9 cellular contexts compared by ENCODE assay signal in the genomic region with DNA sequence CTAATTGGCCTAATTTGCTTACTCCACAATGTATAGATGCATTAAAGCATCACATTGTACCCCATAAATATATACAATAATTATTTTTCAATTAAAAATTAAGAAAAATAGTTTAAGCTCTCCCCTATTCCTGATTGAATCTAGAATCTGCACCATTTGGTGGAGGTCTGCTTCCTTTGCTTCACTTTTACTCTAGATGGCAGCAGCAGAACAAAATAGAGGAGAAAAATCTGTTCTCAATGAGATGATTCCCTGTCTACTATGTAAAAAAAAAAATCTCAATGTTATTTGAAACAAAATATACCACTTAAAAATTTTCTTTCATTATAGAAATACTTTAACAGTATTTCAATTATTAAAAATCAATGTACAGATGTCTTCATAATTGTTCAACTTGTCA.
DNase-seq lines count a peak whose midpoint lies in the region; ATAC-seq, FAIRE-seq and TF ChIP-seq lines count a peak whose summit lies in the region.
"Had no signal": no experiment of that assay in that cellular context is flagged by ENCODE, and none has a peak within 500 bp of the region (broad histone marks: within the 10 kb centered on the region; RNA-seq: fewer than 3 reads in every experiment).

No MANE protein-coding gene starts in this region.

- TF ChIP-seq CTCF in Calu3 (IDR thresholded peaks at IDR 0.05; ENCODE audit: unreplicated experiment) (peak; percentile 59), keratinocyte (optimal IDR thresholded peaks at IDR 0.05 in 1 of 3, IDR thresholded peaks at IDR 0.05 in 1 of 3, conservative IDR thresholded peaks at IDR 0.05 in 1 of 3; ENCODE audit: extremely low read depth in 1 of 3, insufficient read depth in 2 of 3, low read length in 3 of 3) (peak in 2 of 3 experiments; percentile 18 to 39), coronary artery (IDR thresholded peaks at IDR 0.05) (no peak)

- H2AFZ ChIP-seq in keratinocyte (ENCODE audit: control insufficient read depth, low read length): no peak overlapping the region

- intact Hi-C loops in Calu3 (cut with micrococcal nuclease; ENCODE audit: unreplicated experiment): loop anchor here (1.0 to 10.0 kb wide), 4 partner anchors 54 to 902 kb away; no protein-coding TSS in a partner anchor
- intact Hi-C loops in activated CD4-positive, alpha-beta T cell treated with anti-CD3 and anti-CD28 coated beads for 36 hours (cut with DNase I, micrococcal nuclease): loop anchor here (5.0 to 10.0 kb wide), 3 partner anchors 372 to 899 kb away; no protein-coding TSS in a partner anchor

- H3K4me1 Mint-ChIP-seq in Calu3 (ENCODE audit: low read depth, unreplicated experiment): no peaks in the 10 kb centered on the region
- no peaks in the 10 kb centered on the region for H3K4me1 Mint-ChIP-seq in activated CD4-positive, alpha-beta T cell treated with anti-CD3 and anti-CD28 coated beads for 36 hours
- no peaks in the 10 kb centered on the region for H3K4me1 Mint-ChIP-seq in CD8-positive, alpha-beta memory T cell

- H3K27ac ChIP-seq in keratinocyte (ENCODE audit: control insufficient read depth, insufficient read depth, low read length) (no peak overlapping the region), coronary artery (no peak overlapping the region)
- H3K27ac ChIP-seq in CD8-positive, alpha-beta memory T cell (ENCODE audit: low read depth, low read length): no peak overlapping the region
- H3K27ac ChIP-seq: epithelial cell of prostate had no signal

- no peaks in the 10 kb centered on the region for H4K20me1 ChIP-seq in keratinocyte (ENCODE audit: control insufficient read depth, extremely low read depth, insufficient read depth, low read length)

- no peaks in the 10 kb centered on the region for H3K9me3 Mint-ChIP-seq in Calu3 (ENCODE audit: low read depth, unreplicated experiment)
- no peaks in the 10 kb centered on the region for H3K9me3 Mint-ChIP-seq in activated CD4-positive, alpha-beta T cell treated with anti-CD3 and anti-CD28 coated beads for 36 hours (ENCODE audit: low read depth)
- no peaks in the 10 kb centered on the region for H3K9me3 Mint-ChIP-seq in CD8-positive, alpha-beta memory T cell

- H3K27ac Mint-ChIP-seq in Calu3 (ENCODE audit: unreplicated experiment): no peak overlapping the region
- H3K27ac Mint-ChIP-seq in activated CD4-positive, alpha-beta T cell treated with anti-CD3 and anti-CD28 coated beads for 36 hours: no peak overlapping the region
- H3K27ac Mint-ChIP-seq in CD8-positive, alpha-beta memory T cell: no peak overlapping the region

- BruUV-seq in Calu3 (replicated peaks; lab: Mats Ljungman, UMichigan): no TSS peak

- CTCF ChIA-PET in Calu3 (lab: Charles Lee): interaction anchor here (0.5 to 0.6 kb wide), 3 partner anchors 110 to 808 kb away, joined by 3 to 5 read pairs (median 5); a partner anchor contains a TSS
- CTCF ChIA-PET in activated CD4-positive, alpha-beta T cell treated with anti-CD3 and anti-CD28 coated beads for 36 hours (lab: Charles Lee): interaction anchor here (1.6 kb wide), 1 partner anchor 11 kb away, joined by 6 read pairs; no protein-coding TSS in a partner anchor
- CTCF ChIA-PET in CD8-positive, alpha-beta memory T cell (lab: Charles Lee): no interaction called here

- H3K27me3 ChIP-seq in keratinocyte (ENCODE audit: control insufficient read depth, extremely low read depth, insufficient read depth, low read length): no peaks in the 10 kb centered on the region
- H3K27me3 ChIP-seq in CD8-positive, alpha-beta memory T cell (ENCODE audit: insufficient read depth, low read length, poor library complexity, severe bottlenecking): no peaks in the 10 kb centered on the region

- no peak overlapping the region for H3K4me2 ChIP-seq in keratinocyte (ENCODE audit: control insufficient read depth, extremely low read depth, insufficient read depth, low read depth, low read length)

- H3K9me1 ChIP-seq in keratinocyte (ENCODE audit: control insufficient read depth, extremely low read depth, insufficient read depth, low read length): no peaks in the 10 kb centered on the region

- FAIRE-seq in HTR-8/SVneo (lab: Jason Lieb, UNC) (no peak), keratinocyte (lab: Jason Lieb, UNC) (no peak)

- H3K36me3 ChIP-seq in keratinocyte (ENCODE audit: control insufficient read depth in 2 of 2, extremely low read depth in 1 of 2, insufficient read depth in 2 of 2, low read length in 2 of 2): no peaks in the 10 kb centered on the region
- no peaks in the 10 kb centered on the region for H3K36me3 ChIP-seq in CD8-positive, alpha-beta memory T cell (ENCODE audit: insufficient read depth, low read length)

- no peak for ATAC-seq in activated CD4-positive, alpha-beta T cell treated with anti-CD3 and anti-CD28 coated beads for 36 hours

- H3K4me3 Mint-ChIP-seq in Calu3 (ENCODE audit: low read depth, unreplicated experiment): no peak overlapping the region
- no peak overlapping the region for H3K4me3 Mint-ChIP-seq in activated CD4-positive, alpha-beta T cell treated with anti-CD3 and anti-CD28 coated beads for 36 hours
- no peak overlapping the region for H3K4me3 Mint-ChIP-seq in CD8-positive, alpha-beta memory T cell

- H3K4me1 ChIP-seq in keratinocyte (ENCODE audit: control insufficient read depth, extremely low read depth, insufficient read depth, low read length): no peaks in the 10 kb centered on the region
- no peaks in the 10 kb centered on the region for H3K4me1 ChIP-seq in CD8-positive, alpha-beta memory T cell (ENCODE audit: insufficient read depth, low read length)

- H3K27me3 Mint-ChIP-seq in Calu3 (ENCODE audit: unreplicated experiment): no peaks in the 10 kb centered on the region
- peaks cover 2% of the 10 kb centered on the region for H3K27me3 Mint-ChIP-seq in activated CD4-positive, alpha-beta T cell treated with anti-CD3 and anti-CD28 coated beads for 36 hours
- H3K27me3 Mint-ChIP-seq in CD8-positive, alpha-beta memory T cell: peaks cover 3 to 5% of the 10 kb centered on the region in 2 donors

- no peaks in the 10 kb centered on the region for H3K36me3 Mint-ChIP-seq in Calu3 (ENCODE audit: insufficient read depth, unreplicated experiment)
- no peaks in the 10 kb centered on the region for H3K36me3 Mint-ChIP-seq in activated CD4-positive, alpha-beta T cell treated with anti-CD3 and anti-CD28 coated beads for 36 hours (ENCODE audit: low read depth)
- H3K36me3 Mint-ChIP-seq in CD8-positive, alpha-beta memory T cell: no peaks in the 10 kb centered on the region

- no peaks in the 10 kb centered on the region for H3K79me2 ChIP-seq in keratinocyte (ENCODE audit: control insufficient read depth, insufficient read depth, low read length)

- dilution Hi-C loops in keratinocyte (cut with MboI; ENCODE audit: extremely low pct_ligation_motif_present, low sequenced_read_pairs): no loop called here

- H3K4me3 ChIP-seq in keratinocyte (ENCODE audit: control insufficient read depth in 2 of 3, extremely low read depth in 1 of 3, insufficient read depth in 2 of 3, low read depth in 1 of 3, low read length in 3 of 3) (no peak overlapping the region), coronary artery (no peak overlapping the region)
- no peak overlapping the region for H3K4me3 ChIP-seq in CD8-positive, alpha-beta memory T cell (ENCODE audit: low read length)

- H3K9me3 ChIP-seq in keratinocyte (ENCODE audit: control insufficient read depth, low read depth, low read length): no peaks in the 10 kb centered on the region
- no peaks in the 10 kb centered on the region for H3K9me3 ChIP-seq in CD8-positive, alpha-beta memory T cell (ENCODE audit: low read length)

- DNase-seq in Calu3 (peak; percentile 20), HTR-8/SVneo (ENCODE audit: insufficient read length, low spot score) (peak; percentile 7), RPMI8226 (peak; percentile 61), keratinocyte (ENCODE audit: low read depth, low spot score) (no peak), coronary artery (ENCODE audit: low spot score) (no peak), ecto neural progenitor cell (ENCODE audit: low spot score) (no peak)
- no peak for DNase-seq in activated CD4-positive, alpha-beta T cell treated with anti-CD3 and anti-CD28 coated beads for 36 hours
- no peak for DNase-seq in CD8-positive, alpha-beta memory T cell

- no peak overlapping the region for H3K9ac ChIP-seq in keratinocyte (ENCODE audit: control insufficient read depth, extremely low read depth, insufficient read depth, low read length)

- POLR2A ChIA-PET in activated CD4-positive, alpha-beta T cell treated with anti-CD3 and anti-CD28 coated beads for 36 hours (lab: Charles Lee): interaction anchor here (0.6 kb wide), 1 partner anchor 338 kb away, joined by 3 read pairs; no protein-coding TSS in a partner anchor
- POLR2A ChIA-PET in CD8-positive, alpha-beta memory T cell (lab: Charles Lee): no interaction called here

Comparison
In these comparisons a context has a peak if more than half of its experiments do, and no peak if none do; other contexts are left out.
1. DNase-seq: peak in Calu3 (single experiment), HTR-8/SVneo (single experiment) and RPMI8226 (single experiment); none in keratinocyte (single experiment), coronary artery (single experiment), ecto neural progenitor cell (single experiment), activated CD4-positive, alpha-beta T cell treated with anti-CD3 and anti-CD28 coated beads for 36 hours (single experiment) and CD8-positive, alpha-beta memory T cell (0 of 5).